ENCODE assay signal across 14 cellular contexts in the genomic region with DNA sequence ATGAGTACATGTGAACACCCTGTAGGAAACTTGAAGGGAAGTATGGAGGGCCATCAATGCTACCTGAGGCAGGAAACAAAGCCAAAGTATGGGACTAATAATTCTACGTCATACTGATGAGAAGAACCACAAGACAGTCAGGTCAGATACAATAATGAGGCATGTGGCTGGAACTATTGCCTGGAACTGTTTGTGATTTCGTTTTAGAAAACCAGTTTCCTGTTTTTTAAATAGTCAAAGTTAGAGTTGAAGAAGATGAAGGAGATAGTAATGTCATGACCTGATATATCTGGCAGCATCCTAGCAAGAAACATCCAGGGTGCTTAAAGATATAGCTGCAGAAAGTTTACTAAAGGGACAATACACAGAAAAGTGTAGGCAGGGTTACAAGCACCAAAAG.
DNase-seq lines count a peak whose midpoint lies in the region; ATAC-seq, FAIRE-seq and TF ChIP-seq lines count a peak whose summit lies in the region.
"Had no signal": no experiment of that assay in that cellular context is flagged by ENCODE, and none has a peak within 500 bp of the region (broad histone marks: within the 10 kb centered on the region; RNA-seq: fewer than 3 reads in every experiment).

No MANE protein-coding gene starts in this region.

- no TSS peak for BruUV-seq in HepG2 (replicated peaks; lab: Mats Ljungman, UMichigan)

- peaks cover 83% of the 10 kb centered on the region for H3K4me1 Mint-ChIP-seq in T-helper 1 cell treated with Interleukin-12 subunit alpha and Interleukin-12 subunit beta and Interleukin-4 antibody, amounts not matched to agents 30 μg/mL and 1 μg/mL, for 36 hours (ENCODE audit: low read depth)
- H3K4me1 Mint-ChIP-seq in natural killer cell treated with Interleukin-12 subunit alpha and Interleukin-12 subunit beta and Interleukin-15 and Interleukin-18, amount 100 ng/mL, for 72 hours (ENCODE audit: low read depth in 2 of 2), result peaks cover 73 to 81% of the 10 kb centered on the region in 2 donors

- no peaks in the 10 kb centered on the region for H3K4me1 ChIP-seq in HepG2 (ENCODE audit: insufficient read depth, low read length)
- H3K4me1 ChIP-seq: right atrium auricular region had no signal

- no peaks in the 10 kb centered on the region for H3K36me3 ChIP-seq in HepG2 (replicated peaks in 1 of 2; ENCODE audit: control insufficient read depth in 1 of 2, insufficient read depth in 2 of 2, low read length in 2 of 2)
- H3K36me3 ChIP-seq: right atrium auricular region, suprapubic skin, WERI-Rb-1 had no signal

- ATAC-seq in GM21786 (IDR thresholded peaks at IDR 0.05; ENCODE audit: unreplicated experiment) (peak; percentile 27), GM18873 (IDR thresholded peaks at IDR 0.05; ENCODE audit: low FRiP score, unreplicated experiment) (no peak), HepG2 (no peak)
- ATAC-seq in natural killer cell treated with Interleukin-12 subunit alpha and Interleukin-12 subunit beta and Interleukin-15 and Interleukin-18, amount 100 ng/mL, for 72 hours, result no peak

- TF ChIP-seq RAD21 in HepG2 (CRISPR knock-in tag; IDR thresholded peaks at IDR 0.05), result no peak

- no peak overlapping the region for H3K27ac ChIP-seq in HepG2 (ENCODE audit: extremely low read length, insufficient read depth, low read length)
- H3K27ac ChIP-seq: right atrium auricular region, suprapubic skin, WERI-Rb-1 had no signal

- in situ Hi-C loops in HepG2 (cut with HindIII; ENCODE audit: extremely low pct_ligation_motif_present, low pct_unique_long_range_greater_than_20kb), result no loop called here

- no peak overlapping the region for H2AFZ ChIP-seq in HepG2 (ENCODE audit: low read length)

- 57% methylated on average over 2 of the region's 2 CpGs for WGBS in HepG2 (ENCODE audit: low lambda C conversion rate)

- no peak overlapping the region for H3K9ac ChIP-seq in HepG2 (ENCODE audit: insufficient read depth, low read depth, low read length)

- H3K9me3 ChIP-seq in HepG2 (ENCODE audit: low read length), result no peaks in the 10 kb centered on the region
- H3K9me3 ChIP-seq: right atrium auricular region, suprapubic skin had no signal

- DNase-seq in GM18507 (ENCODE audit: extremely low spot score, insufficient read length, low read depth), result no peak
- DNase-seq in natural killer cell treated with Interleukin-12 subunit alpha and Interleukin-12 subunit beta and Interleukin-15 and Interleukin-18, amount 100 ng/mL, for 72 hours (ENCODE audit: low spot score), result no peak
- no peak for DNase-seq in stimulated activated naive CD4-positive, alpha-beta T cell treated with Interleukin-2 at 50 U/mL for 16 hours (lab: John Stamatoyannopoulos, UW)
- DNase-seq in HepG2 (ENCODE audit: low spot score), result no peak
- DNase-seq: NCI-H82, SHP77 treated with DMSO at 0.1 percent for 48 hours, WERI-Rb-1 had no signal

- no peaks in the 10 kb centered on the region for H4K20me1 ChIP-seq in HepG2 (ENCODE audit: insufficient read depth, low read length)

- TF ChIP-seq EP300 in HepG2 (IDR thresholded peaks at IDR 0.05; ENCODE audit: low read depth in 2 of 2, low read length in 2 of 2) (no peak), HepG2 (CRISPR knock-in tag; IDR thresholded peaks at IDR 0.05; ENCODE audit: borderline replicate concordance) (no peak)

- POLR2A ChIA-PET in HepG2 (lab: Yijun Ruan, JAX), result no interaction called here

- no peak overlapping the region for H3K4me3 ChIP-seq in HepG2 (replicated peaks in 1 of 3; ENCODE audit: insufficient read depth in 1 of 3, low read depth in 2 of 3, low read length in 3 of 3)
- H3K4me3 ChIP-seq: right atrium auricular region, suprapubic skin had no signal

- peaks cover 6% of the 10 kb centered on the region for H3K9me3 Mint-ChIP-seq in T-helper 1 cell treated with Interleukin-12 subunit alpha and Interleukin-12 subunit beta and Interleukin-4 antibody, amounts not matched to agents 30 μg/mL and 1 μg/mL, for 36 hours
- no peaks in the 10 kb centered on the region for H3K9me3 Mint-ChIP-seq in natural killer cell treated with Interleukin-12 subunit alpha and Interleukin-12 subunit beta and Interleukin-15 and Interleukin-18, amount 100 ng/mL, for 72 hours

- TF ChIP-seq POLR2A in HepG2 (IDR thresholded peaks at IDR 0.05; ENCODE audit: insufficient read depth in 1 of 2, low read depth in 2 of 2, low read length in 2 of 2), result no peak

- peak overlapping the region; percentile 88 for H3K27ac Mint-ChIP-seq in T-helper 1 cell treated with Interleukin-12 subunit alpha and Interleukin-12 subunit beta and Interleukin-4 antibody, amounts not matched to agents 30 μg/mL and 1 μg/mL, for 36 hours
- peak overlapping the region in 1 of 2 donors; percentile 22 for H3K27ac Mint-ChIP-seq in natural killer cell treated with Interleukin-12 subunit alpha and Interleukin-12 subunit beta and Interleukin-15 and Interleukin-18, amount 100 ng/mL, for 72 hours

- no peaks in the 10 kb centered on the region for H3K27me3 Mint-ChIP-seq in T-helper 1 cell treated with Interleukin-12 subunit alpha and Interleukin-12 subunit beta and Interleukin-4 antibody, amounts not matched to agents 30 μg/mL and 1 μg/mL, for 36 hours (ENCODE audit: low read depth)
- no peaks in the 10 kb centered on the region for H3K27me3 Mint-ChIP-seq in natural killer cell treated with Interleukin-12 subunit alpha and Interleukin-12 subunit beta and Interleukin-15 and Interleukin-18, amount 100 ng/mL, for 72 hours

- no peak for TF ChIP-seq CTCF in HepG2 (CRISPR knock-in tag; IDR thresholded peaks at IDR 0.05)

- intact Hi-C loops in HepG2 (cut with micrococcal nuclease; ENCODE audit: unreplicated experiment), result no loop called here

- H3K36me3 Mint-ChIP-seq in T-helper 1 cell treated with Interleukin-12 subunit alpha and Interleukin-12 subunit beta and Interleukin-4 antibody, amounts not matched to agents 30 μg/mL and 1 μg/mL, for 36 hours (ENCODE audit: low read depth), result peaks cover 12% of the 10 kb centered on the region
- H3K36me3 Mint-ChIP-seq in natural killer cell treated with Interleukin-12 subunit alpha and Interleukin-12 subunit beta and Interleukin-15 and Interleukin-18, amount 100 ng/mL, for 72 hours, result no peaks in the 10 kb centered on the region

- H3K4me2 ChIP-seq in HepG2 (ENCODE audit: low read depth, low read length), result no peak overlapping the region

- FAIRE-seq in GM18507 (lab: Jason Lieb, UNC) (peak; percentile 78), HepG2 (lab: Jason Lieb, UNC) (no peak)
- FAIRE-seq: colon, D721Med had no signal

- H3K4me3 Mint-ChIP-seq in T-helper 1 cell treated with Interleukin-12 subunit alpha and Interleukin-12 subunit beta and Interleukin-4 antibody, amounts not matched to agents 30 μg/mL and 1 μg/mL, for 36 hours, result peak overlapping the region; percentile 48
- peak overlapping the region; percentile 52 for H3K4me3 Mint-ChIP-seq in natural killer cell treated with Interleukin-12 subunit alpha and Interleukin-12 subunit beta and Interleukin-15 and Interleukin-18, amount 100 ng/mL, for 72 hours

- no peaks in the 10 kb centered on the region for H3K79me2 ChIP-seq in HepG2 (ENCODE audit: insufficient read depth, low read length)

- no peaks in the 10 kb centered on the region for H3K27me3 ChIP-seq in HepG2 (ENCODE audit: control insufficient read depth in 1 of 2, insufficient read depth in 2 of 2, low read length in 2 of 2)
- H3K27me3 ChIP-seq: right atrium auricular region, suprapubic skin had no signal

- CTCF ChIA-PET in HepG2 (lab: Yijun Ruan, JAX; ENCODE audit: low intra/inter-chr PET ratio, low total read pairs), result no interaction called here

TF ChIP-seq in HepG2, 621 proteins besides CTCF, POLR2A, EP300 and RAD21:
- TF ChIP-seq DNMT3B (CRISPR knock-in tag; conservative IDR thresholded peaks at IDR 0.05), result no peak
TF ChIP-seq in HepG2: peak in this region for 0.
